8 cellular contexts compared by ENCODE assay signal in genomic region chr19:46788101-46788967, GRCh38. TPM values are rescaled to one million over a fixed set of nuclear protein-coding genes. Genes with fewer than 3 reads are reported as not detected.
DNase-seq lines count a peak whose midpoint lies in the region; ATAC-seq and TF ChIP-seq lines count a peak whose summit lies in the region.

Gene SLC1A5, minus strand, starts transcription at chr19:46788594. Its CDS starts 629 bp downstream, at chr19:46787965.

- H2AFZ ChIP-seq in IMR-90 (replicated peaks; ENCODE audit: low read length, poor library complexity), result peak within 1 kb of the TSS; percentile 81
- H2AFZ ChIP-seq in OCI-LY3 (ENCODE audit: low read depth, low read length), result peak within 1 kb of the TSS; percentile 93

- H3K79me2 ChIP-seq in OCI-LY3 (ENCODE audit: low read length), result peaks cover 50% of the 10 kb centered on the region

- H2BK20ac ChIP-seq in IMR-90 (ENCODE audit: low read depth, low read length), result no peak within 1 kb of the TSS

- DNase-seq in Caki2 (ENCODE audit: low read depth) (peak; percentile 95), IMR-90 (peak; percentile 96), epidermal melanocyte (ENCODE audit: insufficient read length, low spot score) (peak; percentile 96)
- DNase-seq in activated CD8-positive, alpha-beta memory T cell treated with anti-CD3 and anti-CD28 coated beads, Interleukin-2, amount 50 U/mL, for 24 hours (ENCODE audit: extremely low read depth), result peak; percentile 97
- peak; percentile 92 to 96 for DNase-seq in stimulated activated CD8-positive, alpha-beta memory T cell treated with anti-CD3 and anti-CD28 coated beads, Interleukin-2, amount 100 ng/mL, for 1 hour (ENCODE audit: low read depth in 2 of 2)

- intact Hi-C loops in IMR-90 (cut with micrococcal nuclease), result loop anchor here (1.0 kb wide), 3 partner anchors 42 to 203 kb away; no protein-coding TSS in a partner anchor

- peak within 1 kb of the TSS; percentile 5; the same call in 1 of the 2 replicates for H3K18ac ChIP-seq in IMR-90 (ENCODE audit: low read depth, low read length)

- H3K9ac ChIP-seq in IMR-90 (ENCODE audit: low read depth, low read length), result peak within 1 kb of the TSS; percentile 99
- peak within 1 kb of the TSS; percentile 99 for H3K9ac ChIP-seq in OCI-LY3 (ENCODE audit: low read length)

- H2BK15ac ChIP-seq in IMR-90 (ENCODE audit: low read depth, low read length), result no peak within 1 kb of the TSS

- H3K23ac ChIP-seq in IMR-90 (ENCODE audit: low read depth, low read length), result peak within 1 kb of the TSS; percentile 97

- POLR2A ChIA-PET in IMR-90 (lab: Charles Lee; ENCODE audit: unreplicated experiment), result interaction anchor here (0.6 to 1.2 kb wide), 3 partner anchors 42 to 444 kb away, joined by 3 to 5 read pairs (median 4); no protein-coding TSS in a partner anchor

- peak within 1 kb of the TSS; percentile 100 for H2AK9ac ChIP-seq in IMR-90 (replicated peaks; ENCODE audit: low read depth, low read length, poor library complexity)

- H3K4me1 ChIP-seq in IMR-90 (ENCODE audit: control insufficient read depth, insufficient read depth, low read length), result peaks cover 14% of the 10 kb centered on the region
- H3K4me1 ChIP-seq in OCI-LY3 (ENCODE audit: low read length), result peaks cover 27% of the 10 kb centered on the region
- peaks cover 53% of the 10 kb centered on the region for H3K4me1 ChIP-seq in mononuclear cell (ENCODE audit: insufficient read depth, low read length)

- 3% methylated on average over 15 of the region's 52 CpGs; no CpG with 5 or more reads in 1 of the 2 experiments for WGBS in IMR-90 (ENCODE audit: extremely low coverage in 2 of 2, insufficient read length in 1 of 2), 2 experiments

- H4K8ac ChIP-seq in IMR-90 (ENCODE audit: low read depth in 2 of 2, low read length in 2 of 2), result peak within 1 kb of the TSS; percentile 4 to 89; a peak in 3 of 4 replicates

- peak within 1 kb of the TSS; percentile 27; the same call in 1 of the 2 replicates for H2BK120ac ChIP-seq in IMR-90 (ENCODE audit: low read depth, low read length)

- H4K20me1 ChIP-seq in IMR-90 (ENCODE audit: insufficient read depth, low read length) (peaks cover 39% of the 10 kb centered on the region), OCI-LY3 (ENCODE audit: insufficient read depth, low read length) (peaks cover 32% of the 10 kb centered on the region)

- H3K4me3 ChIP-seq in IMR-90 (ENCODE audit: insufficient read depth, low read depth, low read length), result peak within 1 kb of the TSS; percentile 97
- peak within 1 kb of the TSS; percentile 89 for H3K4me3 ChIP-seq in OCI-LY3 (ENCODE audit: low read length)
- peak within 1 kb of the TSS; percentile 78 for H3K4me3 ChIP-seq in mononuclear cell (ENCODE audit: low read length)

- CTCF ChIA-PET in IMR-90 (lab: Yijun Ruan, JAX), result interaction anchor here (1.1 to 1.4 kb wide), 2 partner anchors 11 to 52 kb away, joined by 3 to 5 read pairs; no protein-coding TSS in a partner anchor

- H3K36me3 ChIP-seq in IMR-90 (ENCODE audit: control insufficient read depth, insufficient read depth, low read length) (peaks cover 21% of the 10 kb centered on the region), OCI-LY3 (replicated peaks; ENCODE audit: low read depth, low read length) (peaks cover 37% of the 10 kb centered on the region)

- H3K79me1 ChIP-seq in IMR-90 (ENCODE audit: low read depth in 1 of 2, low read length in 2 of 2), result peaks cover 8 to 45% of the 10 kb centered on the region in 2 experiments; a peak in 2 of 4 replicates

- no peaks in the 10 kb centered on the region for H3K9me3 ChIP-seq in IMR-90 (ENCODE audit: control insufficient read depth, insufficient read depth, low read length)
- no peaks in the 10 kb centered on the region for H3K9me3 ChIP-seq in OCI-LY3 (ENCODE audit: insufficient read depth, low read length)
- H3K9me3 ChIP-seq in mononuclear cell (ENCODE audit: low read depth, low read length), result no peaks in the 10 kb centered on the region

- H4K91ac ChIP-seq in IMR-90 (ENCODE audit: insufficient read depth, low read depth, low read length), result peak within 1 kb of the TSS; percentile 73

- H4K5ac ChIP-seq in IMR-90 (ENCODE audit: low read depth, low read length), result no peak within 1 kb of the TSS

- H3K27me3 ChIP-seq in IMR-90 (ENCODE audit: control insufficient read depth, insufficient read depth, low read length), result no peaks in the 10 kb centered on the region
- peaks cover 9% of the 10 kb centered on the region; the same call in 1 of the 2 replicates for H3K27me3 ChIP-seq in OCI-LY3 (ENCODE audit: low read depth, low read length)
- H3K27me3 ChIP-seq in mononuclear cell (ENCODE audit: insufficient read depth, low read length), result no peaks in the 10 kb centered on the region

- dilution Hi-C loops in IMR-90 (cut with HindIII; ENCODE audit: low sequenced_read_pairs, unreplicated experiment), result no loop called here

- TF ChIP-seq RAD21 in IMR-90 (IDR thresholded peaks at IDR 0.05; ENCODE audit: low read length), result no peak

- TF ChIP-seq CTCF in IMR-90 (conservative IDR thresholded peaks at IDR 0.05; ENCODE audit: low read depth, low read length) (no peak), OCI-LY3 (IDR thresholded peaks at IDR 0.05; ENCODE audit: low read depth, low read length) (no peak; the same call in 1 of the 2 replicates)

- TF ChIP-seq POLR2A in IMR-90 (IDR thresholded peaks at IDR 0.05; ENCODE audit: low read depth, low read length), result peak; percentile 100

- ATAC-seq in GM21447 (IDR thresholded peaks at IDR 0.05; ENCODE audit: unreplicated experiment) (peak; percentile 58), IMR-90 (ENCODE audit: low read depth) (peak; percentile 76)

- H3K4me2 ChIP-seq in IMR-90 (ENCODE audit: low read depth, low read length) (peak within 1 kb of the TSS; percentile 82), OCI-LY3 (ENCODE audit: low read length) (peak within 1 kb of the TSS; percentile 82)

- in situ Hi-C loops in Caki2 (cut with HindIII; ENCODE audit: low pct_unique_long_range_greater_than_20kb, low sequenced_read_pairs) (no loop called here), IMR-90 (cut with MboI; ENCODE audit: low sequenced_read_pairs) (loop anchor here (10.0 kb wide), 1 partner anchor 56 kb away; no protein-coding TSS in a partner anchor)

- peak within 1 kb of the TSS; percentile 76; the same call in 1 of the 2 replicates for H2AK5ac ChIP-seq in IMR-90 (ENCODE audit: low read depth, low read length)

- H3K27ac ChIP-seq in IMR-90 (ENCODE audit: insufficient read depth, low read length) (peak within 1 kb of the TSS; percentile 84), OCI-LY3 (ENCODE audit: low read length) (peak within 1 kb of the TSS; percentile 88)

- H3K56ac ChIP-seq in IMR-90 (ENCODE audit: extremely low read depth, insufficient read depth, low read length), result peak within 1 kb of the TSS; percentile 75; the same call in 1 of the 2 replicates

- peaks cover 17% of the 10 kb centered on the region for H3K9me1 ChIP-seq in IMR-90 (ENCODE audit: insufficient read depth, low read length)

- peak within 1 kb of the TSS; percentile 73 for H2BK5ac ChIP-seq in IMR-90 (ENCODE audit: low read depth, low read length, poor library complexity, severe bottlenecking)

- peak within 1 kb of the TSS; percentile 95 for H3K14ac ChIP-seq in IMR-90 (replicated peaks; ENCODE audit: low read depth, low read length)

- BruUV-seq in IMR-90 (replicated peaks; lab: Mats Ljungman, UMichigan), result TSS peak; percentile 92

- peak within 1 kb of the TSS; percentile 87 for H3K4ac ChIP-seq in IMR-90 (ENCODE audit: low read depth, low read length)

TF ChIP-seq in IMR-90, 13 proteins besides CTCF, POLR2A, EP300 and RAD21:
- TF ChIP-seq FOS (IDR thresholded peaks at IDR 0.05; ENCODE audit: low read depth, low read length) (no peak), ELK1 (IDR thresholded peaks at IDR 0.05; ENCODE audit: borderline replicate concordance, low read depth, low read length) (no peak), CEBPB (IDR thresholded peaks at IDR 0.05; ENCODE audit: low read depth, low read length) (no peak), NFE2L2 (IDR thresholded peaks at IDR 0.05; ENCODE audit: low read depth, low read length) (no peak), SMC3 (IDR thresholded peaks at IDR 0.05; ENCODE audit: low read depth, low read length) (no peak), RFX5 (IDR thresholded peaks at IDR 0.05; ENCODE audit: low read depth, low read length) (no peak), MAFK (IDR thresholded peaks at IDR 0.05; ENCODE audit: low read depth, low read length) (no peak), CHD1 (IDR thresholded peaks at IDR 0.05; ENCODE audit: low read depth, low read length) (peak; percentile 40; the same call in 1 of the 2 replicates), BHLHE40 (IDR thresholded peaks at IDR 0.05; ENCODE audit: low read depth, low read length) (peak; percentile 33; the same call in 1 of the 2 replicates), RCOR1 (IDR thresholded peaks at IDR 0.05; ENCODE audit: insufficient replicate concordance, low read length) (no peak), USF2 (IDR thresholded peaks at IDR 0.05; ENCODE audit: low read depth, low read length) (no peak), MAZ (IDR thresholded peaks at IDR 0.05; ENCODE audit: borderline replicate concordance, low read depth, low read length) (peak; percentile 63; the same call in 1 of the 2 replicates), MXI1 (IDR thresholded peaks at IDR 0.05; ENCODE audit: borderline replicate concordance, low read depth, low read length) (peak; percentile 97)

RNA-seq across cellular contexts. Expression of gene SLC1A5, which starts in this region (rescaled TPM):
- 274 and 283 TPM in 2 replicates for total RNA-seq in Caki2 (2014; rRNA removed; shearing (Covaris generic); ENCODE audit: low replicate concordance)
- total RNA-seq in IMR-90 (2012; rRNA removed) (105 and 142 TPM in 2 replicates), mononuclear cell (5.5 TPM)
- polyA plus RNA-seq in IMR-90 (2012; rRNA removed), result 155 and 171 TPM in 2 replicates
- polyA plus RNA-seq in IMR-90 (2012; cell fraction: cytosol; rRNA removed), result 117 and 213 TPM in 2 replicates
- polyA plus RNA-seq in IMR-90 (2012; cell fraction: nucleus; rRNA removed; ENCODE audit: low replicate concordance), result 88.4 and 128 TPM in 2 replicates

Comparison
In these comparisons a context has a peak if more than half of its experiments do, and no peak if none do; other contexts are left out.
1. Peak in every context shown above with its lines: DNase-seq, ATAC-seq, H3K4me3 ChIP-seq and H3K27ac ChIP-seq.
2. RNA of gene SLC1A5 (total RNA-seq): 274 to 283 TPM in Caki2 and 105 to 142 TPM in IMR-90; 5.5 TPM in mononuclear cell (single experiment); every median in the first group is over 10 times any median in the second.